ENCODE assay signal across 15 cellular contexts in the genomic region with DNA sequence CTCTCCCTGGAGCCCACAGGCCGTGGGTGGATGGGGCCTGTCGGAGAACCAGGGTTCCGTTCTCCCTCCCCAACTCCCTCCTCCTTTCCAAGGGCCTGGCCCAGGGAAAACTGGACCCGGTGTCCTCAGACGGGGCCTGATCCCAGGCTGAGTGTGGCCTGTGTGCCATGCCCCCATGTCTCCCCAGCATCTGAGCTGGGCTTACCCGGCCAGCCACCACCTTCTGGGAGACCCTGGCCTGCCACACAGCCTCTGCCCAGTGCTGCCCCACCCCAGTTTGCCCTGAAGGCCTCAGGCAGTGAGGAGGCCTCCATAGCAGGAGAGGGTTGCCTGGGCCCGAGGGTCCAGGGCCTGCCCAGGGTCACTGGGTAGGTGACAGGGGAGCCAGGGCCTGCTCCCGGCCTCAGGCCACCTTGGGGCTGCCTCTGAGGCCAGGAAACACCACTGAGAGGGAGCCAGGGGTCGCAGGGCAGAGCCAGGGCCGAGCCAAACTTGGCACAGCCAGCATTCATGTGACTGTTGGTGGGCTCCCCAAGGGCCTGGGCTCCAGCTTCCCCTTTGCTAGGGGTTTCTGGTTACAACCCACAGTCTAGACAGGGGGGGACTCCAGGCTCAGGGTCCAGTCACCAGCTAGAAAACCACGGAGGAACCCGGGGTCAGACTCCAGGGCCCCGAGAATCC. TPM values are rescaled to one million over a fixed set of nuclear protein-coding genes. Genes with fewer than 3 reads are reported as not detected.
DNase-seq lines count a peak whose midpoint lies in the region; ATAC-seq and TF ChIP-seq lines count a peak whose summit lies in the region.
"Had no signal": no experiment of that assay in that cellular context is flagged by ENCODE, and none has a peak within 500 bp of the region (broad histone marks: within the 10 kb centered on the region; RNA-seq: fewer than 3 reads in every experiment).

No MANE protein-coding gene starts in this region.

- in situ Hi-C loops in gastrocnemius medialis (cut with MboI; ENCODE audit: low sequenced_read_pairs in 4 of 4): no loop called here

- H3K4me1 ChIP-seq in DND-41 (ENCODE audit: insufficient read depth, low read length): no peaks in the 10 kb centered on the region; the same call in 1 of the 2 replicates
- H3K4me1 ChIP-seq in adipocyte (ENCODE audit: control insufficient read depth, insufficient read depth, low read length): peaks cover 32% of the 10 kb centered on the region
- H3K4me1 ChIP-seq in right atrium auricular region: peaks cover 0 to 76% of the 10 kb centered on the region in 2 donors
- H3K4me1 ChIP-seq in gastrocnemius medialis: peaks cover 63 to 81% of the 10 kb centered on the region in 2 donors
- H3K4me1 ChIP-seq: prostate gland had no signal

- H2AFZ ChIP-seq in DND-41 (ENCODE audit: low read depth, low read length): no peak overlapping the region

- H3K36me3 ChIP-seq in DND-41 (ENCODE audit: insufficient read depth, low read length) (peaks cover 50% of the 10 kb centered on the region), adipocyte (ENCODE audit: control insufficient read depth, insufficient read depth, low read length, severe bottlenecking) (peaks cover 43% of the 10 kb centered on the region), right atrium auricular region (peaks cover 30% of the 10 kb centered on the region), gastrocnemius medialis (peaks cover 0 to 31% of the 10 kb centered on the region in 2 donors)

- TF ChIP-seq CTCF in DND-41 (IDR thresholded peaks at IDR 0.05; ENCODE audit: borderline replicate concordance, extremely low read depth, low read length, poor library complexity, severe bottlenecking) (no peak), right atrium auricular region (IDR thresholded peaks at IDR 0.05) (no peak), gastrocnemius medialis (IDR thresholded peaks at IDR 0.05 in 4 of 5, conservative IDR thresholded peaks at IDR 0.05 in 1 of 5) (no peak)

- ATAC-seq in DND-41 (ENCODE audit: insufficient read depth, low read depth) (peak; percentile 13; the same call in 1 of the 3 replicates), gastrocnemius medialis (no peak), GM19397 (IDR thresholded peaks at IDR 0.05; ENCODE audit: unreplicated experiment) (no peak)

- peaks cover 15% of the 10 kb centered on the region for H4K20me1 ChIP-seq in DND-41 (ENCODE audit: insufficient read depth, low read length)

- no peaks in the 10 kb centered on the region for H3K79me2 ChIP-seq in DND-41 (ENCODE audit: insufficient read depth, low read length)

- no peak overlapping the region for H3K27ac ChIP-seq in DND-41 (ENCODE audit: low read length)
- peak overlapping the region; percentile 60 to 65 for H3K27ac ChIP-seq in right atrium auricular region
- H3K27ac ChIP-seq in gastrocnemius medialis: peak overlapping the region; percentile 83 to 90 (median 88)
- H3K27ac ChIP-seq: KMS-11, prostate gland had no signal

- intact Hi-C loops in gastrocnemius medialis (cut with DNase I; ENCODE audit: low total_unique reads): no loop called here

- H3K4me3 ChIP-seq in DND-41 (ENCODE audit: low read depth in 1 of 2, low read length in 2 of 2): no peak overlapping the region
- H3K4me3 ChIP-seq in adipocyte (ENCODE audit: low read length): no peak overlapping the region
- H3K4me3 ChIP-seq in right atrium auricular region: no peak overlapping the region
- no peak overlapping the region for H3K4me3 ChIP-seq in gastrocnemius medialis
- H3K4me3 ChIP-seq: prostate gland had no signal

- DNase-seq in DND-41 (no peak), adipocyte (ENCODE audit: low read depth) (no peak), right atrium auricular region (ENCODE audit: low spot score) (no peak), gastrocnemius medialis (no peak), NOMO-1 treated with DMSO at 0.1 percent for 48 hours (lab: John Stamatoyannopoulos, UW; ENCODE audit: unreplicated experiment) (no peak), NCI-H446 (lab: John Stamatoyannopoulos, UW) (no peak), NOMO-1 treated with dmso at 0.1 percent for 144 hours (lab: John Stamatoyannopoulos, UW; ENCODE audit: unreplicated experiment) (no peak)
- DNase-seq: activated CD4-positive, CD25-positive, alpha-beta regulatory T cell treated with anti-CD3 and anti-CD28 coated beads, Interleukin-2, amount 50 U/mL, for 72 hours; H9; SHP77 had no signal

- H3K27me3 ChIP-seq in DND-41 (ENCODE audit: insufficient read depth, low read length, poor library complexity) (no peaks in the 10 kb centered on the region), adipocyte (replicated peaks; ENCODE audit: control insufficient read depth, insufficient read depth, low read length) (no peaks in the 10 kb centered on the region), right atrium auricular region (no peaks in the 10 kb centered on the region), gastrocnemius medialis (no peaks in the 10 kb centered on the region)

- H3K9ac ChIP-seq in DND-41 (ENCODE audit: low read depth, low read length) (no peak overlapping the region), adipocyte (ENCODE audit: low read length) (peak overlapping the region; percentile 77)
- H3K9ac ChIP-seq: KMS-11 had no signal

- H3K4me2 ChIP-seq in DND-41 (ENCODE audit: insufficient read depth, low read length): no peak overlapping the region
- H3K4me2 ChIP-seq: KMS-11 had no signal

- TF ChIP-seq POLR2A in gastrocnemius medialis (IDR thresholded peaks at IDR 0.05): no peak

- H3K9me3 ChIP-seq in DND-41 (ENCODE audit: insufficient read depth, low read length, severe bottlenecking) (no peaks in the 10 kb centered on the region), adipocyte (ENCODE audit: control insufficient read depth, low read length) (no peaks in the 10 kb centered on the region), right atrium auricular region (no peaks in the 10 kb centered on the region), gastrocnemius medialis (no peaks in the 10 kb centered on the region)
- H3K9me3 ChIP-seq: prostate gland had no signal

RNA-seq across cellular contexts. Expression of a gene that starts 0.6 kb away (rescaled TPM):
- total RNA-seq in right atrium auricular region (under 1 TPM; 0.37 to 0.47 TPM), gastrocnemius medialis (1 to 10 TPM; 1.1 to 7.2 (median 4.9) TPM)

RNA-seq across cellular contexts. Expression of a gene that starts 12.7 kb away (rescaled TPM):
- total RNA-seq in right atrium auricular region (1,000 to 10,000 TPM in 1 of 2 donors, 100 to 1,000 TPM in 1; 782 to 1,042 TPM), gastrocnemius medialis (100 to 1,000 TPM; 490 to 981 (median 845) TPM)

RNA-seq across cellular contexts. Expression of a gene that starts 54.0 kb away (rescaled TPM):
- total RNA-seq in right atrium auricular region (not detected), gastrocnemius medialis (not detected)
- total RNA-seq: B cell, H9, prostate gland, urinary bladder had no signal
